In genomic region chr18:7626922-7627440, GRCh38 we compare ENCODE assay signal across 9 cellular contexts. TPM values are rescaled to one million over a fixed set of nuclear protein-coding genes. Genes with fewer than 3 reads are reported as not detected.
DNase-seq lines count a peak whose midpoint lies in the region; FAIRE-seq and TF ChIP-seq lines count a peak whose summit lies in the region.
"Had no signal": no experiment of that assay in that cellular context is flagged by ENCODE, and none has a peak within 500 bp of the region (broad histone marks: within the 10 kb centered on the region; RNA-seq: fewer than 3 reads in every experiment).

No MANE protein-coding gene starts in this region.

- no peak for FAIRE-seq in GM19239 (lab: Jason Lieb, UNC)

- 44% methylated on average over 5 of the region's 5 CpGs for WGBS in smooth muscle cell (ENCODE audit: low lambda C conversion rate)

- no peaks in the 10 kb centered on the region for H3F3A ChIP-seq in smooth muscle cell (ENCODE audit: low read depth)

- no peaks in the 10 kb centered on the region for H3K36me3 ChIP-seq in left ventricle myocardium inferior
- no peaks in the 10 kb centered on the region for H3K36me3 ChIP-seq in smooth muscle cell (ENCODE audit: low read depth)

- no peak overlapping the region for H3K9ac ChIP-seq in smooth muscle cell (ENCODE audit: low read depth)

- H3K79me2 ChIP-seq in smooth muscle cell (ENCODE audit: low read depth) = peaks cover 72% of the 10 kb centered on the region

- H3K4me1 ChIP-seq in left ventricle myocardium inferior = peaks cover 100% of the 10 kb centered on the region
- peaks cover 8% of the 10 kb centered on the region for H3K4me1 ChIP-seq in smooth muscle cell (ENCODE audit: low read depth)

- H2AFZ ChIP-seq in smooth muscle cell (ENCODE audit: low read depth) = no peak overlapping the region

- H3K4me2 ChIP-seq in smooth muscle cell = peak overlapping the region; percentile 14

- TF ChIP-seq CTCF in left ventricle myocardium inferior (IDR thresholded peaks at IDR 0.05; ENCODE audit: borderline replicate concordance) (peak; percentile 28), smooth muscle cell (IDR thresholded peaks at IDR 0.05; ENCODE audit: borderline replicate concordance, insufficient read depth, poor library complexity, severe bottlenecking) (no peak)

- DNase-seq in HCEC 1CT (peak; percentile 88), amniotic epithelial cell (ENCODE audit: low read depth) (peak; percentile 66), left ventricle myocardium inferior (no peak), smooth muscle cell (lab: John Stamatoyannopoulos, UW; ENCODE audit: unreplicated experiment) (no peak), GM19239 (ENCODE audit: insufficient read length, low spot score) (no peak), NCI-H2227 (lab: John Stamatoyannopoulos, UW; ENCODE audit: unreplicated experiment) (no peak)
- no peak for DNase-seq in activated naive CD4-positive, alpha-beta T cell (lab: John Stamatoyannopoulos, UW)
- DNase-seq: activated T-cell treated with anti-CD3 and anti-CD28 coated beads for 4 hours, NCI-H2029 treated with DMSO at 0.1 percent for 48 hours had no signal

- H3K27ac ChIP-seq in left ventricle myocardium inferior (replicated peaks) (peak overlapping the region; percentile 72), smooth muscle cell (ENCODE audit: low read depth) (no peak overlapping the region)

- H4K20me1 ChIP-seq in smooth muscle cell (ENCODE audit: low read depth) = peaks cover 36% of the 10 kb centered on the region

- no peaks in the 10 kb centered on the region for H3K27me3 ChIP-seq in left ventricle myocardium inferior (ENCODE audit: low read depth)
- no peaks in the 10 kb centered on the region for H3K27me3 ChIP-seq in smooth muscle cell (ENCODE audit: low read depth)

- intact Hi-C loops in left ventricle myocardium inferior (cut with micrococcal nuclease) = no loop called here

- H3K9me3 ChIP-seq in left ventricle myocardium inferior (replicated peaks) (no peaks in the 10 kb centered on the region), smooth muscle cell (replicated peaks; ENCODE audit: low read depth) (no peaks in the 10 kb centered on the region)

- H3K4me3 ChIP-seq in left ventricle myocardium inferior (no peak overlapping the region), smooth muscle cell (no peak overlapping the region)

RNA-seq across cellular contexts. Expression of gene PTPRM, which starts 59.9 kb away (rescaled TPM):
- total RNA-seq in left ventricle myocardium inferior (132 TPM), smooth muscle cell (87.9 and 115 TPM in 2 replicates)
- 57.5 and 63.0 TPM in 2 replicates for polyA plus RNA-seq in smooth muscle cell

Comparison
In these comparisons a context has a peak if more than half of its experiments do, and no peak if none do; other contexts are left out.
1. DNase-seq: peak in HCEC 1CT (single experiment) and amniotic epithelial cell (single experiment); none in left ventricle myocardium inferior (single experiment), smooth muscle cell (single experiment), GM19239 (single experiment), NCI-H2227 (single experiment) and activated naive CD4-positive, alpha-beta T cell (0 of 4).